Comparison of ENCODE assay signal across 16 cellular contexts in the genomic region with DNA sequence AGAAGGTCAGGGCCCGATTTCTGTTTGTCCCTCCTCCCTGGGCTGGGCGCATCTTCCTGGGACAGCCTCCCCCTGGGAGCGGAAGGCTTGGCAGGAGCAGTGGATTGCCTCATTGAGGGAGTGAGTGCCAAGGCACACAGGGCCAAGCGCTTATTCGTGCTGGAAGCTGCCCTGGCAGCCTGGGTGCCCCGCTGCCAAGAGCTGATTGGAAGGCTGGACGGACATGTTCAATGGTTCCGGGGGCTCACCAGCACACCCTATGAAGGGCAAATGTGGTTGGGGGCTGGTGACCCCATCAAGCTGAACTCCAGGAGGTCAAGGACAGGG. TPM values are rescaled to one million over a fixed set of nuclear protein-coding genes. Genes with fewer than 3 reads are reported as not detected.
DNase-seq lines count a peak whose midpoint lies in the region; ATAC-seq and TF ChIP-seq lines count a peak whose summit lies in the region.
"Had no signal": no experiment of that assay in that cellular context is flagged by ENCODE, and none has a peak within 500 bp of the region (broad histone marks: within the 10 kb centered on the region; RNA-seq: fewer than 3 reads in every experiment).

No MANE protein-coding gene starts in this region.

- H3K27ac ChIP-seq in cingulate gyrus (ENCODE audit: low read depth, low read length) (peak overlapping the region; percentile 23), left lung (no peak overlapping the region), skeletal muscle tissue (ENCODE audit: low read depth, low read length) (no peak overlapping the region)
- H3K27ac ChIP-seq: 22Rv1, ascending aorta, RWPE1 had no signal

- H3K27me3 ChIP-seq in left lung = peaks cover 0 to 16% of the 10 kb centered on the region in 2 donors
- H3K27me3 ChIP-seq in skeletal muscle tissue (ENCODE audit: control insufficient read depth in 3 of 3, insufficient read depth in 3 of 3, low read length in 3 of 3) = no peaks in the 10 kb centered on the region
- H3K27me3 ChIP-seq: ascending aorta had no signal

- no peak overlapping the region for H3K4me3 ChIP-seq in left lung
- peak overlapping the region in 2 of 3 donors; percentile 4 to 8 for H3K4me3 ChIP-seq in skeletal muscle tissue (ENCODE audit: low read length in 3 of 3)
- H3K4me3 ChIP-seq: smooth muscle cell had no signal

- H3K9ac ChIP-seq in skeletal muscle tissue (ENCODE audit: low read depth in 1 of 3, low read length in 3 of 3) = peak overlapping the region in 1 of 3 donors; percentile 33

- DNase-seq in DMS 273 (lab: John Stamatoyannopoulos, UW; ENCODE audit: unreplicated experiment) (peak; percentile 17), DMS 273 treated with DMSO at 0.1 percent for 48 hours (lab: John Stamatoyannopoulos, UW) (no peak), left lung (peak in 1 of 2 donors; percentile 45), KBM-7 (no peak)
- DNase-seq: DMS79, NCI-H226, trophoblast cell had no signal

- intact Hi-C loops in left lung (cut with DNase I) = no loop called here

- in situ Hi-C loops in KBM-7 (cut with MboI; ENCODE audit: low pct_unique_long_range_greater_than_20kb, low sequenced_read_pairs) = no loop called here

- ATAC-seq in left lung = peak; percentile 75
- no peak for ATAC-seq in HG02938 (IDR thresholded peaks at IDR 0.05; ENCODE audit: unreplicated experiment)
- ATAC-seq in GM18861 (IDR thresholded peaks at IDR 0.05; ENCODE audit: unreplicated experiment) = no peak

- no peaks in the 10 kb centered on the region for H3K9me3 ChIP-seq in left lung
- no peaks in the 10 kb centered on the region for H3K9me3 ChIP-seq in skeletal muscle tissue (ENCODE audit: control insufficient read depth in 3 of 3, low read length in 3 of 3)
- H3K9me3 ChIP-seq: ascending aorta had no signal

- no peaks in the 10 kb centered on the region for H3K4me1 ChIP-seq in left lung
- peaks cover 27 to 34% (median 32%) of the 10 kb centered on the region in 3 donors for H3K4me1 ChIP-seq in skeletal muscle tissue (ENCODE audit: control insufficient read depth in 3 of 3, insufficient read depth in 3 of 3, low read length in 3 of 3)

- H3K36me3 ChIP-seq in left lung = no peaks in the 10 kb centered on the region
- no peaks in the 10 kb centered on the region for H3K36me3 ChIP-seq in skeletal muscle tissue (ENCODE audit: control insufficient read depth in 3 of 3, insufficient read depth in 3 of 3, low read length in 3 of 3)
- H3K36me3 ChIP-seq: ascending aorta had no signal

- no peak for TF ChIP-seq CTCF in left lung (IDR thresholded peaks at IDR 0.05)

RNA-seq across cellular contexts. Expression of a gene that starts 10.3 kb away (rescaled TPM):
- 1 to 10 TPM in 1 of 2 donors, under 1 TPM in 1; 0.38 to 1.1 TPM for total RNA-seq in left lung
- total RNA-seq in skeletal muscle tissue = under 0.01 TPM
- total RNA-seq: H1, smooth muscle cell had no signal

Comparison
In these comparisons a context has a peak if more than half of its experiments do, and no peak if none do; other contexts are left out.
1. H3K4me3 ChIP-seq: peak in skeletal muscle tissue (2 of 3); none in left lung (0 of 2).